Comparison of ENCODE assay signal across 24 cellular contexts in the genomic region with DNA sequence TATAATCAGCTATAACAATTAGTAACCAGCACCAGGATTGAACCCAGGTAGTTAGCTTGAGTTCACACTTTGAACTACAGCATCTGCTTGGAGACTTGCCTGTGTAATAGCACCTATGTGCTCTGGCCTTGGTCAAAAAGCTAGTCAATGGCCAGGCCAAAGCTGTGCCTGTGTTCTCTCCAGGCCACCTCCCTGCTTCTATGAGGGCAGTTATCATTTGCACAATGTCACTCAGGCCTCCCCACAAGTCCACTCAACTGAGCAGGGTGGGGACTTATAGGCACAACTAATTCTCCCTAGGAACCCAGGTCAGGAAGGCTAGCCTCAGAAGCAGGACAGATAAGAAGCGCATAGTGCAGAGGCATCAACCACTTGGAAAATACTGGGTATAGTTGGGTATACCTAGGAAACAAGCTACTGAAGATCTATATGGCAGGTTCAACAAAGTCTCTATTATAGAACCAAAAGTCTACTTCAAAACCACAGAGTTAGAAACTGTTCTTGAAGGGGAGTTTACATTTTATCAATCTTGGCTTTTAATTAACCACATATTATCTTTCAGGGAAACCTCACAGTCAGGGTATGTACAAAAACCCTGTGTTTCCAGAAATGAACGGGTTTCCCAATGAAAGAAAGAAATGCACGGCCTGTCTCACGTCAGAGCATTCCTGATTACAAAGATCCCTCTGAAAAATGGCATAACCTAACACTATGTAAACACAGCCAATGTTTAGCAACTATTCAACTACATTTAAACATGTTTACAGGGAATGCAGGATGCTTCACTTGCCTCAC.
A peak's percentile ranks its signal among the peaks of the same experiment; 100 is the strongest.
DNase-seq lines count a peak whose midpoint lies in the region; ATAC-seq and TF ChIP-seq lines count a peak whose summit lies in the region.
"Had no signal": no experiment of that assay in that cellular context is flagged by ENCODE, and none has a peak within 500 bp of the region (broad histone marks: within the 10 kb centered on the region; RNA-seq: fewer than 3 reads in every experiment).

No MANE protein-coding gene starts in this region.

- H3K4me3 ChIP-seq in Panc1 (ENCODE audit: low read depth in 2 of 2, low read length in 2 of 2) (no peak overlapping the region), mammary epithelial cell (replicated peaks in 1 of 3; ENCODE audit: insufficient read depth in 1 of 3, low read depth in 2 of 3, low read length in 3 of 3) (no peak overlapping the region)
- H3K4me3 ChIP-seq: GM23338, left lung, mucosa of descending colon, psoas muscle, skin epidermis had no signal

- H3K27me3 Mint-ChIP-seq in activated T-cell treated with anti-CD3 and anti-CD28 coated beads, Interleukin-2, amount 50 U/mL, for 24 hours: no peaks in the 10 kb centered on the region
- H3K27me3 Mint-ChIP-seq in activated T-cell treated with anti-CD3 and anti-CD28 coated beads, Interleukin-2, amount 50 U/mL, for 72 hours (ENCODE audit: low read depth): no peaks in the 10 kb centered on the region
- H3K27me3 Mint-ChIP-seq: activated CD4-positive, alpha-beta T cell treated with anti-CD3 and anti-CD28 coated beads, Interleukin-2, amount 10 ng/mL, durations not matched to agents 24 days and 14 days; CD4-positive, CD25-positive, alpha-beta regulatory T cell; central memory CD8-positive, alpha-beta T cell had no signal

- ATAC-seq in activated T-cell treated with anti-CD3 and anti-CD28 coated beads, Interleukin-2, amount 50 U/mL, for 72 hours (replicated peaks in 1 of 2): no peak
- ATAC-seq in Panc1 (no peak), GM21786 (IDR thresholded peaks at IDR 0.05; ENCODE audit: unreplicated experiment) (no peak), HG03025 (IDR thresholded peaks at IDR 0.05; ENCODE audit: low FRiP score, unreplicated experiment) (no peak)
- ATAC-seq: GM23338, left lung, mucosa of descending colon, psoas muscle had no signal

- H3K27ac Mint-ChIP-seq in activated T-cell treated with anti-CD3 and anti-CD28 coated beads, Interleukin-2, amount 50 U/mL, for 24 hours: peak overlapping the region; percentile 55
- no peak overlapping the region for H3K27ac Mint-ChIP-seq in activated T-cell treated with anti-CD3 and anti-CD28 coated beads, Interleukin-2, amount 50 U/mL, for 72 hours
- H3K27ac Mint-ChIP-seq: activated CD4-positive, alpha-beta T cell treated with anti-CD3 and anti-CD28 coated beads, Interleukin-2, amount 10 ng/mL, durations not matched to agents 24 days and 14 days; GM23338 had no signal

- CTCF ChIA-PET in Panc1 (lab: Charles Lee) (no interaction called here), mammary epithelial cell (lab: Charles Lee; ENCODE audit: low non-redundant PET) (no interaction called here)

- no peaks in the 10 kb centered on the region for H3K79me2 ChIP-seq in mammary epithelial cell (ENCODE audit: insufficient read depth, low read length)

- H3K4me3 Mint-ChIP-seq in activated T-cell treated with anti-CD3 and anti-CD28 coated beads, Interleukin-2, amount 50 U/mL, for 24 hours: no peak overlapping the region
- no peak overlapping the region for H3K4me3 Mint-ChIP-seq in activated T-cell treated with anti-CD3 and anti-CD28 coated beads, Interleukin-2, amount 50 U/mL, for 72 hours
- H3K4me3 Mint-ChIP-seq: activated CD4-positive, alpha-beta T cell treated with anti-CD3 and anti-CD28 coated beads, Interleukin-2, amount 10 ng/mL, durations not matched to agents 24 days and 14 days; CD4-positive, CD25-positive, alpha-beta regulatory T cell; central memory CD8-positive, alpha-beta T cell; GM23338 had no signal

- POLR2A ChIA-PET in Panc1 (lab: Charles Lee): no interaction called here

- no peaks in the 10 kb centered on the region for H3K27me3 ChIP-seq in Panc1 (ENCODE audit: control insufficient read depth, insufficient read depth, low read length)
- H3K27me3 ChIP-seq in mammary epithelial cell (ENCODE audit: insufficient read depth, low read length): no peaks in the 10 kb centered on the region
- H3K27me3 ChIP-seq: left lung had no signal

- H3K36me3 ChIP-seq in Panc1 (ENCODE audit: control insufficient read depth, insufficient read depth, low read length) (peaks cover 10% of the 10 kb centered on the region), mammary epithelial cell (ENCODE audit: insufficient read depth, low read length) (peaks cover 3% of the 10 kb centered on the region)

- dilution Hi-C loops in mammary epithelial cell (cut with HindIII; ENCODE audit: low sequenced_read_pairs): no loop called here

- intact Hi-C loops in Panc1 (cut with micrococcal nuclease; ENCODE audit: unreplicated experiment): no loop called here
- intact Hi-C loops in mammary epithelial cell (cut with micrococcal nuclease): no loop called here

- H3K9ac ChIP-seq in mammary epithelial cell (ENCODE audit: insufficient read depth, low read length): no peak overlapping the region

- no peak overlapping the region for H2AFZ ChIP-seq in mammary epithelial cell (ENCODE audit: low read depth, low read length)
- H2AFZ ChIP-seq: GM23338 had no signal

- H3K27ac ChIP-seq in Panc1 (ENCODE audit: low read length): no peak overlapping the region
- H3K27ac ChIP-seq in mammary epithelial cell (ENCODE audit: insufficient read depth, low read depth, low read length): no peak overlapping the region
- H3K27ac ChIP-seq: left lung, psoas muscle, RWPE1, skin epidermis had no signal

- BruUV-seq in Panc1 (replicated peaks; lab: Mats Ljungman, UMichigan): TSS peak; percentile 14
- BruUV-seq in mammary epithelial cell (replicated peaks; lab: Mats Ljungman, UMichigan): no TSS peak

- H3K4me1 ChIP-seq in Panc1 (ENCODE audit: control insufficient read depth, insufficient read depth, low read length) (peaks cover 5% of the 10 kb centered on the region; the same call in 1 of the 2 replicates), mammary epithelial cell (ENCODE audit: insufficient read depth, low read length) (no peaks in the 10 kb centered on the region)
- H3K4me1 ChIP-seq: left lung, psoas muscle had no signal

- no peaks in the 10 kb centered on the region for H3K9me3 Mint-ChIP-seq in activated T-cell treated with anti-CD3 and anti-CD28 coated beads, Interleukin-2, amount 50 U/mL, for 24 hours
- no peaks in the 10 kb centered on the region for H3K9me3 Mint-ChIP-seq in activated T-cell treated with anti-CD3 and anti-CD28 coated beads, Interleukin-2, amount 50 U/mL, for 72 hours
- H3K9me3 Mint-ChIP-seq: activated CD4-positive, alpha-beta T cell treated with anti-CD3 and anti-CD28 coated beads, Interleukin-2, amount 10 ng/mL, durations not matched to agents 24 days and 14 days; CD4-positive, CD25-positive, alpha-beta regulatory T cell; central memory CD8-positive, alpha-beta T cell; GM23338 had no signal

- peaks cover 5% of the 10 kb centered on the region for H3K4me1 Mint-ChIP-seq in activated T-cell treated with anti-CD3 and anti-CD28 coated beads, Interleukin-2, amount 50 U/mL, for 24 hours (ENCODE audit: low read depth)
- H3K4me1 Mint-ChIP-seq in activated T-cell treated with anti-CD3 and anti-CD28 coated beads, Interleukin-2, amount 50 U/mL, for 72 hours (ENCODE audit: low read depth): no peaks in the 10 kb centered on the region
- H3K4me1 Mint-ChIP-seq: central memory CD8-positive, alpha-beta T cell had no signal

- H4K20me1 ChIP-seq in mammary epithelial cell (ENCODE audit: insufficient read depth, low read length): no peaks in the 10 kb centered on the region

- H3K36me3 Mint-ChIP-seq in activated T-cell treated with anti-CD3 and anti-CD28 coated beads, Interleukin-2, amount 50 U/mL, for 24 hours (ENCODE audit: low read depth): peaks cover 73% of the 10 kb centered on the region
- H3K36me3 Mint-ChIP-seq in activated T-cell treated with anti-CD3 and anti-CD28 coated beads, Interleukin-2, amount 50 U/mL, for 72 hours (ENCODE audit: insufficient read depth in 2 of 2): peaks cover 2 to 9% of the 10 kb centered on the region in 2 donors

- H3K4me2 ChIP-seq in mammary epithelial cell (ENCODE audit: insufficient read depth, low read depth, low read length): no peak overlapping the region
- H3K4me2 ChIP-seq: GM23338 had no signal

- TF ChIP-seq CTCF in Panc1 (IDR thresholded peaks at IDR 0.05): no peak
- TF ChIP-seq CTCF in mammary epithelial cell (conservative IDR thresholded peaks at IDR 0.05 in 1 of 2, IDR thresholded peaks at IDR 0.05 in 1 of 2; ENCODE audit: extremely low read depth in 1 of 2, insufficient read depth in 1 of 2, low read depth in 1 of 2, low read length in 2 of 2): no peak

- in situ Hi-C loops in Panc1 (cut with HindIII; ENCODE audit: low pct_unique_long_range_greater_than_20kb, low sequenced_read_pairs): no loop called here
- in situ Hi-C loops in mammary epithelial cell (cut with MboI; ENCODE audit: low sequenced_read_pairs in 2 of 2): loop anchor here (25.0 kb wide), 1 partner anchor 498 kb away; no protein-coding TSS in a partner anchor

- no peak for DNase-seq in activated T-cell treated with anti-CD3 and anti-CD28 coated beads, Interleukin-2, amount 50 U/mL, for 24 hours
- no peak for DNase-seq in activated T-cell treated with anti-CD3 and anti-CD28 coated beads, Interleukin-2, amount 50 U/mL, for 72 hours
- DNase-seq in Panc1 (ENCODE audit: low read depth, low spot score) (no peak), fibroblast of peridontal ligament (ENCODE audit: extremely low read depth) (peak; percentile 80), T-helper 2 cell (no peak), mammary epithelial cell (no peak)
- DNase-seq: activated CD4-positive, alpha-beta T cell treated with anti-CD3 and anti-CD28 coated beads, Interleukin-2, amount 10 ng/mL, durations not matched to agents 24 days and 14 days; activated CD8-positive, alpha-beta memory T cell treated with anti-CD3 and anti-CD28 coated beads, Interleukin-2, amount 50 U/mL, for 48 hours; activated gamma-delta T cell treated with Interleukin-2 at 50 U/mL for 16 hours; amniotic stem cell; CD4-positive, CD25-positive, alpha-beta regulatory T cell; DND-41; left lung; mucosa of descending colon; NCI-H1417 treated with DMSO at 0.1 percent for 48 hours; NCI-H446 treated with DMSO at 0.1 percent for 48 hours; psoas muscle; stimulated activated CD4-positive, alpha-beta T cell treated with anti-CD3 and anti-CD28 coated beads, Interleukin-2, amount 100 ng/mL, for 48 hours had no signal

- WGBS in mammary epithelial cell (ENCODE audit: low coverage, missing lambda C conversion rate): 85% methylated on average over 4 of the region's 4 CpGs

- no peaks in the 10 kb centered on the region for H3K9me3 ChIP-seq in Panc1 (ENCODE audit: control insufficient read depth, insufficient read depth, low read depth, low read length)
- H3K9me3 ChIP-seq in mammary epithelial cell (replicated peaks; ENCODE audit: insufficient read depth, low read length): no peaks in the 10 kb centered on the region
- H3K9me3 ChIP-seq: left lung, mucosa of descending colon, psoas muscle had no signal
